32 cellular contexts compared by ENCODE assay signal in genomic region chr2:44671276-44671675, GRCh38.
"Had no signal": no experiment of that assay in that cellular context is flagged by ENCODE, and none has a peak within 500 bp of the region (broad histone marks: within the 10 kb centered on the region; RNA-seq: fewer than 3 reads in every experiment).

No MANE protein-coding gene starts in this region.

- H3K4me1 Mint-ChIP-seq: central memory CD8-positive, alpha-beta T cell had no signal

- H3K9me3 Mint-ChIP-seq: activated CD4-positive, alpha-beta memory T cell treated with anti-CD3 and anti-CD28 coated beads, Interleukin-2, amount 10 ng/mL, durations not matched to agents 7 days and 5 days; activated CD4-positive, alpha-beta T cell treated with anti-CD3 and anti-CD28 coated beads, Interleukin-2, amount 10 ng/mL, durations not matched to agents 7 days and 5 days; activated T-cell treated with anti-CD3 and anti-CD28 coated beads, Interleukin-2, amount 50 U/mL, for 24 hours; activated T-cell treated with anti-CD3 and anti-CD28 coated beads, Interleukin-2, amount 50 U/mL, for 72 hours; central memory CD8-positive, alpha-beta T cell; dendritic cell treated with granulocyte-macrophage colony-stimulating factor and Interleukin-4, amounts not matched to agents 40 ng/mL and 50 ng/mL, for 4 days; effector memory CD8-positive, alpha-beta T cell; T-helper 2 cell treated with Interferon-gamma antibody and Interleukin-4, amounts not matched to agents 5 μg/mL and 100 μg/mL, for 36 hours; WTC11 had no signal

- H3K4me1 ChIP-seq: esophagus muscularis mucosa, foreskin keratinocyte, gastrocnemius medialis, heart left ventricle had no signal

- DNase-seq: activated CD4-positive, alpha-beta memory T cell treated with anti-CD3 and anti-CD28 coated beads, Interleukin-2, amount 10 ng/mL, durations not matched to agents 7 days and 5 days; activated CD4-positive, alpha-beta T cell treated with anti-CD3 and anti-CD28 coated beads for 1 hour; activated CD4-positive, alpha-beta T cell treated with anti-CD3 and anti-CD28 coated beads for 4 hours; activated CD4-positive, alpha-beta T cell treated with anti-CD3 and anti-CD28 coated beads, Interleukin-2, amount 10 ng/mL, durations not matched to agents 7 days and 5 days; activated CD4-positive, alpha-beta T cell treated with anti-CD3 and anti-CD28 coated beads, Interleukin-2, amount 50 U/mL, for 4 hours; activated CD8-positive, alpha-beta memory T cell treated with anti-CD3 and anti-CD28 coated beads, Interleukin-2, amount 50 U/mL, for 48 hours; activated gamma-delta T cell; activated naive CD4-positive, alpha-beta T cell treated with anti-CD3 and anti-CD28 coated beads, Interleukin-2, amount 50 U/mL, for 16 hours; activated naive CD4-positive, alpha-beta T cell treated with Interleukin-2 at 50 U/mL for 16 hours; activated T-cell treated with anti-CD3 and anti-CD28 coated beads for 4 hours; activated T-cell treated with anti-CD3 and anti-CD28 coated beads, Interleukin-2, amount 50 U/mL, for 24 hours; activated T-cell treated with anti-CD3 and anti-CD28 coated beads, Interleukin-2, amount 50 U/mL, for 72 hours; amniotic stem cell; anterior cingulate cortex; brain microvascular endothelial cell; dorsolateral prefrontal cortex; effector memory CD8-positive, alpha-beta T cell; erythroblast; foreskin keratinocyte; gastrocnemius medialis; glutamatergic neuron; heart left ventricle; T-helper 1 cell; T-helper 17 cell; T1000 had no signal

- H3K27me3 Mint-ChIP-seq: activated CD4-positive, alpha-beta memory T cell treated with anti-CD3 and anti-CD28 coated beads, Interleukin-2, amount 10 ng/mL, durations not matched to agents 7 days and 5 days; activated CD4-positive, alpha-beta T cell treated with anti-CD3 and anti-CD28 coated beads, Interleukin-2, amount 10 ng/mL, durations not matched to agents 7 days and 5 days; activated naive CD8-positive, alpha-beta T cell; activated T-cell treated with anti-CD3 and anti-CD28 coated beads, Interleukin-2, amount 50 U/mL, for 24 hours; central memory CD8-positive, alpha-beta T cell; effector memory CD8-positive, alpha-beta T cell; T-helper 17 cell had no signal

- H3K36me3 Mint-ChIP-seq: WTC11 had no signal

- H3K9me3 ChIP-seq: esophagus muscularis mucosa, gastrocnemius medialis, heart left ventricle had no signal

- H3K4me3 ChIP-seq: coronary artery, dorsolateral prefrontal cortex, esophagus muscularis mucosa, gastrocnemius medialis, heart left ventricle had no signal

- H3K36me3 ChIP-seq: brain microvascular endothelial cell, esophagus muscularis mucosa, gastrocnemius medialis, heart left ventricle had no signal

- H3K4me3 Mint-ChIP-seq: activated CD4-positive, alpha-beta memory T cell treated with anti-CD3 and anti-CD28 coated beads, Interleukin-2, amount 10 ng/mL, durations not matched to agents 7 days and 5 days; activated CD4-positive, alpha-beta T cell treated with anti-CD3 and anti-CD28 coated beads, Interleukin-2, amount 10 ng/mL, durations not matched to agents 7 days and 5 days; activated naive CD8-positive, alpha-beta T cell; activated T-cell treated with anti-CD3 and anti-CD28 coated beads, Interleukin-2, amount 50 U/mL, for 24 hours; activated T-cell treated with anti-CD3 and anti-CD28 coated beads, Interleukin-2, amount 50 U/mL, for 72 hours; central memory CD8-positive, alpha-beta T cell; dendritic cell treated with granulocyte-macrophage colony-stimulating factor and Interleukin-4, amounts not matched to agents 40 ng/mL and 50 ng/mL, for 4 days; effector memory CD8-positive, alpha-beta T cell; T-helper 17 cell; T-helper 2 cell treated with Interferon-gamma antibody and Interleukin-4, amounts not matched to agents 5 μg/mL and 100 μg/mL, for 36 hours; WTC11 had no signal

- H3K27ac ChIP-seq: brain microvascular endothelial cell, coronary artery, esophagus muscularis mucosa, foreskin keratinocyte, gastrocnemius medialis, heart left ventricle had no signal

- H3K27me3 ChIP-seq: brain microvascular endothelial cell, dorsolateral prefrontal cortex, esophagus muscularis mucosa, foreskin keratinocyte, gastrocnemius medialis, heart left ventricle had no signal

- H3K27ac Mint-ChIP-seq: activated CD4-positive, alpha-beta memory T cell treated with anti-CD3 and anti-CD28 coated beads, Interleukin-2, amount 10 ng/mL, durations not matched to agents 7 days and 5 days; activated CD4-positive, alpha-beta T cell treated with anti-CD3 and anti-CD28 coated beads, Interleukin-2, amount 10 ng/mL, durations not matched to agents 7 days and 5 days; activated naive CD8-positive, alpha-beta T cell; activated T-cell treated with anti-CD3 and anti-CD28 coated beads, Interleukin-2, amount 50 U/mL, for 24 hours; activated T-cell treated with anti-CD3 and anti-CD28 coated beads, Interleukin-2, amount 50 U/mL, for 72 hours; dendritic cell treated with granulocyte-macrophage colony-stimulating factor and Interleukin-4, amounts not matched to agents 40 ng/mL and 50 ng/mL, for 4 days; effector memory CD8-positive, alpha-beta T cell; T-helper 17 cell; T-helper 2 cell treated with Interferon-gamma antibody and Interleukin-4, amounts not matched to agents 5 μg/mL and 100 μg/mL, for 36 hours had no signal
